ENCODE assay signal across 13 cellular contexts in the genomic region with DNA sequence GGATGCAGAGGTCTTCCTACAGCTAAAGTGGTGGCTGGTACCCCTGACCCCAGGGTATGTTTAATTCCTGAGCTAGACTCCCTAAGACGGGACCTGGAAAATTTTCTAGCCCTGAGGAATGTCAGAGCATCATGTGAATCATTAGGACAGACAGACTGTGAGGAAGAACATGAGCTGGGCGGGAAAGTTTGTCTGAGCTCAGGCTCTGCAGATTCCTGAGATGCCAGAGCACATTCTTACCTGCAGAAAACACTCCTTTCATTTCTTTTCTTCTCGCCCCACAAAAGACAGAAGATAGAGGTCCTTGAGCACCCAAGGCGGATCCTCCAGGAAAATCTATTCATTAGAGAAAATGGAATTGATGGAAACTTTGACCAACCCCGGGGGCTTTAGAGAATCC. TPM values are rescaled to one million over a fixed set of nuclear protein-coding genes. Genes with fewer than 3 reads are reported as not detected.
DNase-seq lines count a peak whose midpoint lies in the region; ATAC-seq and TF ChIP-seq lines count a peak whose summit lies in the region.
"Had no signal": no experiment of that assay in that cellular context is flagged by ENCODE, and none has a peak within 500 bp of the region (broad histone marks: within the 10 kb centered on the region; RNA-seq: fewer than 3 reads in every experiment).

No MANE protein-coding gene starts in this region.

- BruUV-seq in IMR-90 (replicated peaks; lab: Mats Ljungman, UMichigan): no TSS peak

- no peak overlapping the region for H4K91ac ChIP-seq in IMR-90 (ENCODE audit: insufficient read depth, low read depth, low read length)

- no peaks in the 10 kb centered on the region for H3K27me3 ChIP-seq in IMR-90 (ENCODE audit: control insufficient read depth, insufficient read depth, low read length)
- H3K27me3 ChIP-seq in endodermal cell (ENCODE audit: control insufficient read depth, insufficient read depth, low read length, poor library complexity, severe bottlenecking): no peaks in the 10 kb centered on the region
- H3K27me3 ChIP-seq in tibial nerve: no peaks in the 10 kb centered on the region

- peak overlapping the region; percentile 55; the same call in 1 of the 2 replicates for H2BK20ac ChIP-seq in IMR-90 (ENCODE audit: low read depth, low read length)

- H3K23ac ChIP-seq in IMR-90 (ENCODE audit: low read depth, low read length): peak overlapping the region; percentile 63

- H2BK5ac ChIP-seq in IMR-90 (ENCODE audit: low read depth, low read length, poor library complexity, severe bottlenecking): peak overlapping the region; percentile 3

- CTCF ChIA-PET in IMR-90 (lab: Yijun Ruan, JAX): interaction anchor here (1.6 kb wide), 1 partner anchor 9 kb away, joined by 4 read pairs; no protein-coding TSS in a partner anchor

- peaks cover 36% of the 10 kb centered on the region for H3K36me3 Mint-ChIP-seq in endodermal cell (ENCODE audit: low read depth)
- peaks cover 5% of the 10 kb centered on the region for H3K36me3 Mint-ChIP-seq in natural killer cell treated with Interleukin-12 subunit alpha and Interleukin-12 subunit beta and Interleukin-15 and Interleukin-18, amount 100 ng/mL, for 72 hours

- dilution Hi-C loops in IMR-90 (cut with HindIII; ENCODE audit: low sequenced_read_pairs, unreplicated experiment): no loop called here

- in situ Hi-C loops in IMR-90 (cut with MboI; ENCODE audit: low sequenced_read_pairs): no loop called here

- H4K8ac ChIP-seq in IMR-90 (ENCODE audit: low read depth in 2 of 2, low read length in 2 of 2): no peak overlapping the region

- H4K20me1 ChIP-seq in IMR-90 (ENCODE audit: insufficient read depth, low read length): peaks cover 61% of the 10 kb centered on the region

- no peak overlapping the region for H3K18ac ChIP-seq in IMR-90 (ENCODE audit: low read depth, low read length)

- H3K4me1 ChIP-seq in IMR-90 (ENCODE audit: control insufficient read depth, insufficient read depth, low read length) (peaks cover 47% of the 10 kb centered on the region), endodermal cell (ENCODE audit: control insufficient read depth, insufficient read depth, low read length) (peaks cover 22% of the 10 kb centered on the region), tibial nerve (peaks cover 0 to 90% (median 35%) of the 10 kb centered on the region in 4 donors)

- WGBS in IMR-90 (ENCODE audit: extremely low coverage in 2 of 2, insufficient read length in 1 of 2), 2 experiments: 60% methylated on average over 3 of the region's 5 CpGs; no CpG with 5 or more reads in 1 of the 2 experiments
- 36 to 48% methylated on average over 1 to 5 of the region's 5 CpGs for WGBS in endodermal cell (ENCODE audit: insufficient coverage in 1 of 2, insufficient read length in 1 of 2), 2 experiments
- WGBS in tibial nerve, 2 donors: 53 to 65% methylated on average over 5 of the region's 5 CpGs

- DNase-seq in AG10803 (ENCODE audit: low read depth): peak; percentile 53
- peak; percentile 46 for DNase-seq in IMR-90
- peak; percentile 85 for DNase-seq in endodermal cell
- DNase-seq in natural killer cell treated with Interleukin-12 subunit alpha and Interleukin-12 subunit beta and Interleukin-15 and Interleukin-18, amount 100 ng/mL, for 72 hours (ENCODE audit: low spot score): no peak
- no peak for DNase-seq in tibial nerve (ENCODE audit: low spot score in 2 of 2)
- DNase-seq: C1 segment of cervical spinal cord, head of caudate nucleus, NCI-H1417 treated with DMSO at 0.1 percent for 48 hours, nucleus accumbens had no signal

- TF ChIP-seq CTCF in AG10803 (conservative IDR thresholded peaks at IDR 0.05; ENCODE audit: low read length) (no peak), IMR-90 (conservative IDR thresholded peaks at IDR 0.05; ENCODE audit: low read depth, low read length) (no peak), endodermal cell (conservative IDR thresholded peaks at IDR 0.05) (no peak), tibial nerve (IDR thresholded peaks at IDR 0.05) (no peak)

- peaks cover 37% of the 10 kb centered on the region for H3K27me3 Mint-ChIP-seq in endodermal cell (ENCODE audit: insufficient read depth)
- H3K27me3 Mint-ChIP-seq in natural killer cell treated with Interleukin-12 subunit alpha and Interleukin-12 subunit beta and Interleukin-15 and Interleukin-18, amount 100 ng/mL, for 72 hours: no peaks in the 10 kb centered on the region

- TF ChIP-seq POLR2A in IMR-90 (IDR thresholded peaks at IDR 0.05; ENCODE audit: low read depth, low read length) (no peak), tibial nerve (IDR thresholded peaks at IDR 0.05) (no peak)

- H2BK15ac ChIP-seq in IMR-90 (ENCODE audit: low read depth, low read length): no peak overlapping the region

- H3K9me3 ChIP-seq in IMR-90 (ENCODE audit: control insufficient read depth, insufficient read depth, low read length) (no peaks in the 10 kb centered on the region), endodermal cell (ENCODE audit: control insufficient read depth, low read length) (no peaks in the 10 kb centered on the region), tibial nerve (no peaks in the 10 kb centered on the region)

- TF ChIP-seq RAD21 in IMR-90 (IDR thresholded peaks at IDR 0.05; ENCODE audit: low read length): no peak

- intact Hi-C loops in IMR-90 (cut with micrococcal nuclease): no loop called here

- no peak overlapping the region for H3K4me2 ChIP-seq in IMR-90 (ENCODE audit: low read depth, low read length)

- H3K79me1 ChIP-seq in IMR-90 (ENCODE audit: low read depth in 1 of 2, low read length in 2 of 2): peaks cover 22 to 71% of the 10 kb centered on the region in 2 experiments

- no peaks in the 10 kb centered on the region for H3K9me3 Mint-ChIP-seq in endodermal cell
- no peaks in the 10 kb centered on the region for H3K9me3 Mint-ChIP-seq in natural killer cell treated with Interleukin-12 subunit alpha and Interleukin-12 subunit beta and Interleukin-15 and Interleukin-18, amount 100 ng/mL, for 72 hours
- H3K9me3 Mint-ChIP-seq: activated T-helper 2 cell treated with anti-CD3 and anti-CD28 coated beads, Interferon-gamma antibody, Interleukin-2, Interleukin-4, amounts not matched to agents 10 μg/mL and 5 μg/mL and 100 μg/mL, durations not matched to agents 14 hours and 24 hours and 36 hours had no signal

- H2AFZ ChIP-seq in IMR-90 (replicated peaks; ENCODE audit: low read length, poor library complexity): no peak overlapping the region

- H3K4me3 Mint-ChIP-seq in endodermal cell: no peak overlapping the region
- H3K4me3 Mint-ChIP-seq in natural killer cell treated with Interleukin-12 subunit alpha and Interleukin-12 subunit beta and Interleukin-15 and Interleukin-18, amount 100 ng/mL, for 72 hours: no peak overlapping the region

- no peak overlapping the region for H2BK120ac ChIP-seq in IMR-90 (ENCODE audit: low read depth, low read length)

- H3K14ac ChIP-seq in IMR-90 (replicated peaks; ENCODE audit: low read depth, low read length): 0 out of 2 replicates have a peak overlapping the region, but pooled peaks have one; percentile 0

- peaks cover 29% of the 10 kb centered on the region for H3K4me1 Mint-ChIP-seq in endodermal cell
- H3K4me1 Mint-ChIP-seq in natural killer cell treated with Interleukin-12 subunit alpha and Interleukin-12 subunit beta and Interleukin-15 and Interleukin-18, amount 100 ng/mL, for 72 hours (ENCODE audit: low read depth in 2 of 2): peaks cover 65 to 66% of the 10 kb centered on the region in 2 donors

- H3K4ac ChIP-seq in IMR-90 (ENCODE audit: low read depth, low read length): peak overlapping the region; percentile 29; the same call in 1 of the 2 replicates

- POLR2A ChIA-PET in IMR-90 (lab: Charles Lee; ENCODE audit: unreplicated experiment): no interaction called here

- ATAC-seq in IMR-90 (ENCODE audit: low read depth): no peak
- ATAC-seq in natural killer cell treated with Interleukin-12 subunit alpha and Interleukin-12 subunit beta and Interleukin-15 and Interleukin-18, amount 100 ng/mL, for 72 hours: no peak
- ATAC-seq in GM21367 (IDR thresholded peaks at IDR 0.05; ENCODE audit: unreplicated experiment): no peak
- ATAC-seq in GM21390 (IDR thresholded peaks at IDR 0.05; ENCODE audit: unreplicated experiment): no peak
- ATAC-seq in HG02970 (IDR thresholded peaks at IDR 0.05; ENCODE audit: low FRiP score, unreplicated experiment): no peak

- H3K9ac ChIP-seq in IMR-90 (ENCODE audit: low read depth, low read length): no peak overlapping the region
- H3K9ac ChIP-seq in endodermal cell (ENCODE audit: extremely low read depth, low read length, poor library complexity, severe bottlenecking): peak overlapping the region; percentile 31

- no peak for TF ChIP-seq EP300 in tibial nerve (IDR thresholded peaks at IDR 0.05)

- no peak overlapping the region for H2AK5ac ChIP-seq in IMR-90 (ENCODE audit: low read depth, low read length)

- H3K36me3 ChIP-seq in IMR-90 (ENCODE audit: control insufficient read depth, insufficient read depth, low read length) (peaks cover 38% of the 10 kb centered on the region), endodermal cell (ENCODE audit: control insufficient read depth, insufficient read depth, low read length) (peaks cover 67% of the 10 kb centered on the region), tibial nerve (peaks cover 0 to 65% (median 0%) of the 10 kb centered on the region in 3 donors)

- no peak overlapping the region for H3K4me3 ChIP-seq in AG10803 (ENCODE audit: low read length)
- H3K4me3 ChIP-seq in IMR-90 (ENCODE audit: insufficient read depth, low read depth, low read length): no peak overlapping the region
- H3K4me3 ChIP-seq in endodermal cell (ENCODE audit: low read length): peak overlapping the region; percentile 14
- H3K4me3 ChIP-seq in tibial nerve: no peak overlapping the region

- H3K9me1 ChIP-seq in IMR-90 (ENCODE audit: insufficient read depth, low read length): peaks cover 25% of the 10 kb centered on the region

- H2AK9ac ChIP-seq in IMR-90 (replicated peaks; ENCODE audit: low read depth, low read length, poor library complexity): no peak overlapping the region

- H4K5ac ChIP-seq in IMR-90 (ENCODE audit: low read depth, low read length): no peak overlapping the region

- no peak overlapping the region for H3K56ac ChIP-seq in IMR-90 (ENCODE audit: extremely low read depth, insufficient read depth, low read length)

- H3K27ac ChIP-seq in IMR-90 (ENCODE audit: insufficient read depth, low read length) (no peak overlapping the region), endodermal cell (ENCODE audit: low read depth, low read length) (no peak overlapping the region), tibial nerve (no peak overlapping the region)

- H3K27ac Mint-ChIP-seq in endodermal cell: peak overlapping the region; percentile 87
- peak overlapping the region; percentile 85 for H3K27ac Mint-ChIP-seq in natural killer cell treated with Interleukin-12 subunit alpha and Interleukin-12 subunit beta and Interleukin-15 and Interleukin-18, amount 100 ng/mL, for 72 hours

RNA-seq across cellular contexts. Expression of gene CAPN2, which starts 6.5 kb away (rescaled TPM):
- total RNA-seq in IMR-90 (2012; rRNA removed) (430 and 460 TPM in 2 replicates), endodermal cell (10 to 100 TPM; 49.2 to 49.7 TPM), tibial nerve (100 to 1,000 TPM; 160 to 207 (median 177) TPM)
- 333 and 339 TPM in 2 replicates for polyA plus RNA-seq in IMR-90 (2012; rRNA removed)
- 193 and 197 TPM in 2 replicates for polyA plus RNA-seq in IMR-90 (2012; cell fraction: cytosol; rRNA removed)
- 292 and 717 TPM in 2 replicates for polyA plus RNA-seq in IMR-90 (2012; cell fraction: nucleus; rRNA removed; ENCODE audit: low replicate concordance)
- 71.5 TPM for polyA plus RNA-seq in endodermal cell (2013, experiment 1 of 2)
- polyA plus RNA-seq in endodermal cell (2013, experiment 2 of 2): 75.9 TPM
- total RNA-seq in natural killer cell treated with Interleukin-12 subunit alpha and Interleukin-12 subunit beta and Interleukin-15 and Interleukin-18, amount 100 ng/mL, for 72 hours: 10 to 100 TPM; 29.2 to 39.1 TPM

RNA-seq across cellular contexts. Expression of gene CAPN8, which starts 53.3 kb away (rescaled TPM):
- total RNA-seq in IMR-90 (2012; rRNA removed) (not detected in 2 replicates), endodermal cell (under 1 TPM in 1 of 2 donors, not detected in 1; 0.44 TPM), tibial nerve (not detected)
- not detected in 2 replicates for polyA plus RNA-seq in IMR-90 (2012; rRNA removed)
- polyA plus RNA-seq in IMR-90 (2012; cell fraction: cytosol; rRNA removed): not detected in 2 replicates
- polyA plus RNA-seq in IMR-90 (2012; cell fraction: nucleus; rRNA removed; ENCODE audit: low replicate concordance): 0.08 TPM in 1 of 2 replicates, not detected in the other
- polyA plus RNA-seq in endodermal cell (2013, experiment 1 of 2): 0.64 TPM
- polyA plus RNA-seq in endodermal cell (2013, experiment 2 of 2): not detected
- not detected for total RNA-seq in natural killer cell treated with Interleukin-12 subunit alpha and Interleukin-12 subunit beta and Interleukin-15 and Interleukin-18, amount 100 ng/mL, for 72 hours
- total RNA-seq: activated T-helper 2 cell treated with anti-CD3 and anti-CD28 coated beads, Interferon-gamma antibody, Interleukin-2, Interleukin-4, amounts not matched to agents 10 μg/mL and 5 μg/mL and 100 μg/mL, durations not matched to agents 14 hours and 24 hours and 36 hours had no signal

Comparison
In these comparisons a context has a peak if more than half of its experiments do, and no peak if none do; other contexts are left out.
1. DNase-seq: peak in AG10803 (single experiment), IMR-90 (single experiment) and endodermal cell (single experiment); none in natural killer cell treated with Interleukin-12 subunit alpha and Interleukin-12 subunit beta and Interleukin-15 and Interleukin-18, amount 100 ng/mL, for 72 hours (single experiment) and tibial nerve (0 of 2).